21 cellular contexts compared by ENCODE assay signal in genomic region chr11:119586181-119586580, GRCh38.
A peak's percentile ranks its signal among the peaks of the same experiment; 100 is the strongest.
DNase-seq lines count a peak whose midpoint lies in the region; ATAC-seq and TF ChIP-seq lines count a peak whose summit lies in the region.
"Had no signal": no experiment of that assay in that cellular context is flagged by ENCODE, and none has a peak within 500 bp of the region (broad histone marks: within the 10 kb centered on the region; RNA-seq: fewer than 3 reads in every experiment).

No MANE protein-coding gene starts in this region.

- H4K20me1 ChIP-seq in PC-9 (ENCODE audit: insufficient read depth) = no peaks in the 10 kb centered on the region
- H4K20me1 ChIP-seq: BLaER1 treated with 17β-estradiol and CSF1 and Interleukin-3, amounts not matched to agents 10 nM and 100 nM had no signal

- H3K36me3 ChIP-seq in PC-9 (ENCODE audit: low read depth) = no peaks in the 10 kb centered on the region
- H3K36me3 ChIP-seq: BLaER1 treated with 17β-estradiol and CSF1 and Interleukin-3, amounts not matched to agents 10 nM and 100 nM had no signal

- no peak for DNase-seq in PC-9
- DNase-seq in epithelial cell of prostate (ENCODE audit: low read depth, low spot score) = no peak
- no peak for DNase-seq in nephron progenitor cell
- no peak for DNase-seq in effector CD4-positive, alpha-beta T cell
- DNase-seq: AML-193; CD4-positive, alpha-beta T cell; DMS53; NCI-H1092 treated with DMSO at 0.1 percent for 48 hours; NCI-H1436; NCI-H187 treated with DMSO at 0.1 percent for 48 hours; NCI-H524 treated with DMSO at 0.1 percent for 48 hours; NCI-H774; NK-92 treated with Interleukin-12 subunit alpha and Interleukin-12 subunit beta, amount 100 ng/mL, for 24 hours; SHP77 treated with DMSO at 0.1 percent for 48 hours had no signal

- 0 out of 2 replicates have a peak overlapping the region, but pooled peaks have one; percentile 50 for H3K27ac ChIP-seq in PC-9
- H3K27ac ChIP-seq in epithelial cell of prostate = peak overlapping the region; percentile 74
- H3K27ac ChIP-seq: A549; BLaER1 treated with 17β-estradiol and CSF1 and Interleukin-3, amounts not matched to agents 10 nM and 100 nM; RWPE1 had no signal

- peak overlapping the region; percentile 45 for H3K4me3 Mint-ChIP-seq in nephron progenitor cell
- H3K4me3 Mint-ChIP-seq: CD4-positive, alpha-beta T cell had no signal

- CTCF ChIA-PET in PC-9 (lab: Charles Lee) = interaction anchor here (1.3 kb wide), 1 partner anchor 39 kb away, joined by 3 read pairs; no protein-coding TSS in a partner anchor

- H3K4me1 ChIP-seq in PC-9 (replicated peaks; ENCODE audit: insufficient read depth) = peaks cover 46% of the 10 kb centered on the region
- H3K4me1 ChIP-seq: A549 had no signal

- H3K27me3 Mint-ChIP-seq in nephron progenitor cell (ENCODE audit: low read depth, poor library complexity) = peaks cover 77% of the 10 kb centered on the region

- peaks cover 4% of the 10 kb centered on the region for H3K9me3 Mint-ChIP-seq in nephron progenitor cell
- H3K9me3 Mint-ChIP-seq: CD4-positive, alpha-beta T cell had no signal

- TF ChIP-seq CTCF in PC-9 (conservative IDR thresholded peaks at IDR 0.05) = no peak
- TF ChIP-seq CTCF in nephron progenitor cell (IDR thresholded peaks at IDR 0.05) = no peak

- peaks cover 23% of the 10 kb centered on the region for H3F3A ChIP-seq in PC-9 (ENCODE audit: insufficient read depth, low read depth)

- no peak overlapping the region for H3K27ac Mint-ChIP-seq in nephron progenitor cell
- H3K27ac Mint-ChIP-seq: CD4-positive, alpha-beta T cell had no signal

- H2AFZ ChIP-seq in PC-9 = no peak overlapping the region

- no peaks in the 10 kb centered on the region for H3K9me3 ChIP-seq in PC-9 (ENCODE audit: insufficient read depth, low read depth)
- H3K9me3 ChIP-seq: A549 had no signal

- no peak overlapping the region for H3K4me3 ChIP-seq in PC-9
- H3K4me3 ChIP-seq: A549 had no signal

- ATAC-seq in GM21825 (IDR thresholded peaks at IDR 0.05; ENCODE audit: unreplicated experiment) (no peak), GM18517 (IDR thresholded peaks at IDR 0.05; ENCODE audit: unreplicated experiment) (no peak), HG02870 (IDR thresholded peaks at IDR 0.05; ENCODE audit: unreplicated experiment) (no peak)
- ATAC-seq: HCT116 had no signal

- H3K36me3 Mint-ChIP-seq in nephron progenitor cell (ENCODE audit: low read depth) = no peaks in the 10 kb centered on the region

- POLR2A ChIA-PET in PC-9 (lab: Charles Lee; ENCODE audit: unreplicated experiment) = no interaction called here

- H3K9me2 ChIP-seq in PC-9 (ENCODE audit: insufficient read depth) = no peaks in the 10 kb centered on the region

- peaks cover 6% of the 10 kb centered on the region for H3K4me1 Mint-ChIP-seq in nephron progenitor cell

- intact Hi-C loops in PC-9 (cut with micrococcal nuclease; ENCODE audit: unreplicated experiment) = no loop called here

- no peaks in the 10 kb centered on the region for H3K27me3 ChIP-seq in PC-9 (ENCODE audit: insufficient read depth, low read depth)

- no peak overlapping the region for H3K4me2 ChIP-seq in PC-9
- H3K4me2 ChIP-seq: A549 had no signal

- no peaks in the 10 kb centered on the region for H3K79me2 ChIP-seq in PC-9 (ENCODE audit: low read depth)

- BruUV-seq in PC-9 (replicated peaks; lab: Mats Ljungman, UMichigan) = no TSS peak
